ENCODE assay signal across 1 cellular context in the genomic region with DNA sequence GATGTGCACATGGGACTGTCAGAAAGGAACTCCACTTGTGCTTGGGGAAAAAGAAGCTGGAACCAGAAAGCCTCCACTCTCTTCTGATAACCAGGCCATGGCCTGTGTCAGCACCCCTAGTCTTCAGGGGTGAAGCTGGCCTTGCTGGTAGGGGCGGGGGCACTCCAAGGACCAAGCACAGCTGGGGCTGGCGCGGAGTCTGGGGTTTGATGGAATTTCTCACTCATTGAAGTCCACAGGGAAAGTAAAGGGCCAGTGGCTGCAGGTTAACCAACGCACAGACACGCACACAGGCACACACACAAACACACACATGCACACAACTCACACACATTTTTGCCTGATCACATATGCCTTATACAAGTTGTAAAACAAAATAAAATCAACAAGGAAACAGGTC.
TF ChIP-seq lines count a peak whose summit lies in the region.

No MANE protein-coding gene starts in this region.

TF ChIP-seq in H1, 55 proteins besides CTCF, POLR2A, EP300 and RAD21:
- TF ChIP-seq SRF (IDR thresholded peaks at IDR 0.05; ENCODE audit: low read depth, low read length) (no peak), TAF7 (optimal IDR thresholded peaks at IDR 0.05; ENCODE audit: borderline replicate concordance, low read depth, low read length) (no peak), YY1 (IDR thresholded peaks at IDR 0.05; ENCODE audit: low read depth, low read length) (no peak), CEBPB (IDR thresholded peaks at IDR 0.05; ENCODE audit: low read depth, low read length) (no peak), KDM1A (IDR thresholded peaks at IDR 0.05; ENCODE audit: borderline replicate concordance, low read length) (no peak), SP2 (IDR thresholded peaks at IDR 0.05; ENCODE audit: low read length) (no peak), GABPA (IDR thresholded peaks at IDR 0.05; ENCODE audit: borderline replicate concordance, insufficient read depth, low read length) (no peak), CTBP2 (IDR thresholded peaks at IDR 0.05; ENCODE audit: borderline replicate concordance, insufficient read depth, insufficient read length, low read length) (no peak), BCL11A (IDR thresholded peaks at IDR 0.05; ENCODE audit: low read depth in 2 of 2, low read length in 2 of 2) (no peak), CHD2 (IDR thresholded peaks at IDR 0.05; ENCODE audit: low read length) (no peak), HDAC6 (IDR thresholded peaks at IDR 0.05; ENCODE audit: low read depth, low read length) (no peak), GTF2F1 (IDR thresholded peaks at IDR 0.05; ENCODE audit: borderline replicate concordance, low read depth, low read length) (no peak), RFX5 (IDR thresholded peaks at IDR 0.05; ENCODE audit: borderline replicate concordance, low read depth, low read length) (no peak)
- TF ChIP-seq, protein P1, sequence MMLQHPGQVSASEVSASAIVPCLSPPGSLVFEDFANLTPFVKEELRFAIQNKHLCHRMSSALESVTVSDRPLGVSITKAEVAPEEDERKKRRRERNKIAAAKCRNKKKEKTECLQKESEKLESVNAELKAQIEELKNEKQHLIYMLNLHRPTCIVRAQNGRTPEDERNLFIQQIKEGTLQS (IDR thresholded peaks at IDR 0.05; ENCODE audit: insufficient read depth, low read depth, low read length): no peak
TF ChIP-seq in H1: peak in this region for 0.
